ENCODE assay signal across 16 cellular contexts in the genomic region with DNA sequence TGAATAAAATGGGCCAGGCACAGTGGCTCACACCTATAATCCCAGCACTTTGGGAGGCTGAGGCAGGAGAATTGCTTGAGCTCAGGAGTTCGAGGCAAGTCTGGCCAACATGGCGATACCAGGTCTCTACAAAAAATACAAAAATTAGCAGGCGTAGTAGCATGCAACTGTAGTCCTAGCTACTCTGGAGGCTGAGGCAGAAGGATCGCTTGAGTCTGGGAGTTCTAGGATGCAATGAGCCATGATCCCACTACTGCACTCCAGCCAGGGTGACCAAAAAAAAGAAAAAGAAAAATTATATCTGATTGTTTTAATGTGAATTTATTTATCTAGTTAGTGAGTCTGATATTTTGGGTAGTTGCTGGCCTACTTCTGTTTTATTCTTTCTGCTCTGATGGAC. TPM values are rescaled to one million over a fixed set of nuclear protein-coding genes. Genes with fewer than 3 reads are reported as not detected.
A peak's percentile ranks its signal among the peaks of the same experiment; 100 is the strongest.
DNase-seq lines count a peak whose midpoint lies in the region; ATAC-seq, FAIRE-seq and TF ChIP-seq lines count a peak whose summit lies in the region.
"Had no signal": no experiment of that assay in that cellular context is flagged by ENCODE, and none has a peak within 500 bp of the region (broad histone marks: within the 10 kb centered on the region; RNA-seq: fewer than 3 reads in every experiment).

No MANE protein-coding gene starts in this region.

- intact Hi-C loops in Right ventricle myocardium superior (cut with DNase I), result loop anchor here (5.0 to 10.0 kb wide), 2 partner anchors 126 to 279 kb away; no protein-coding TSS in a partner anchor
- intact Hi-C loops in Panc1 (cut with micrococcal nuclease; ENCODE audit: unreplicated experiment), result loop anchor here (10.0 kb wide), 1 partner anchor 79 kb away; no protein-coding TSS in a partner anchor

- FAIRE-seq in keratinocyte (lab: Jason Lieb, UNC), result no peak

- CTCF ChIA-PET in Panc1 (lab: Charles Lee), result interaction anchor here (0.6 to 1.2 kb wide), 4 partner anchors 15 to 671 kb away, joined by 4 to 14 read pairs (median 5); no protein-coding TSS in a partner anchor

- H3K27ac ChIP-seq in right atrium auricular region (no peak overlapping the region), Panc1 (ENCODE audit: low read length) (peak overlapping the region; percentile 19; the same call in 1 of the 2 replicates), keratinocyte (ENCODE audit: control insufficient read depth, insufficient read depth, low read length) (no peak overlapping the region)
- H3K27ac ChIP-seq: Peyer's patch, prostate gland had no signal

- ATAC-seq in Right ventricle myocardium superior (ENCODE audit: poor library complexity), result peak; percentile 6
- ATAC-seq in Panc1, result peak; percentile 52
- no peak for ATAC-seq in activated naive CD8-positive, alpha-beta T cell treated with anti-CD3 and anti-CD28 coated beads, Interleukin-2, amount 50 U/mL, for 24 hours

- H3K27me3 ChIP-seq in right atrium auricular region (no peaks in the 10 kb centered on the region), Panc1 (ENCODE audit: control insufficient read depth, insufficient read depth, low read length) (no peaks in the 10 kb centered on the region), keratinocyte (ENCODE audit: control insufficient read depth, extremely low read depth, insufficient read depth, low read length) (no peaks in the 10 kb centered on the region)
- H3K27me3 ChIP-seq: gastroesophageal sphincter, Peyer's patch had no signal

- no peak for TF ChIP-seq CTCF in right atrium auricular region (IDR thresholded peaks at IDR 0.05)
- no peak for TF ChIP-seq CTCF in Panc1 (IDR thresholded peaks at IDR 0.05)
- no peak for TF ChIP-seq CTCF in keratinocyte (optimal IDR thresholded peaks at IDR 0.05 in 1 of 3, IDR thresholded peaks at IDR 0.05 in 1 of 3, conservative IDR thresholded peaks at IDR 0.05 in 1 of 3; ENCODE audit: extremely low read depth in 1 of 3, insufficient read depth in 2 of 3, low read length in 3 of 3)

- DNase-seq in Right ventricle myocardium superior, result no peak
- no peak for DNase-seq in right atrium auricular region (ENCODE audit: low spot score)
- DNase-seq in Panc1 (ENCODE audit: low read depth, low spot score), result no peak
- DNase-seq in keratinocyte (ENCODE audit: low read depth, low spot score), result no peak
- DNase-seq in activated naive CD8-positive, alpha-beta T cell treated with anti-CD3 and anti-CD28 coated beads, Interleukin-2, amount 50 U/mL, for 24 hours, result no peak
- DNase-seq in COLO668 (lab: John Stamatoyannopoulos, UW; ENCODE audit: unreplicated experiment), result no peak
- DNase-seq in activated CD4-positive, alpha-beta T cell treated with anti-CD3 and anti-CD28 coated beads for 4 hours, result no peak
- no peak for DNase-seq in DMS153 treated with DMSO at 0.1 percent for 48 hours (lab: John Stamatoyannopoulos, UW; ENCODE audit: unreplicated experiment)
- DNase-seq: activated gamma-delta T cell had no signal

- no peaks in the 10 kb centered on the region for H3K36me3 Mint-ChIP-seq in activated naive CD8-positive, alpha-beta T cell treated with anti-CD3 and anti-CD28 coated beads, Interleukin-2, amount 50 U/mL, for 24 hours (ENCODE audit: low read depth)
- H3K36me3 Mint-ChIP-seq: CD4-positive, alpha-beta memory T cell; naive thymus-derived CD8-positive, alpha-beta T cell had no signal

- H4K20me1 ChIP-seq in keratinocyte (ENCODE audit: control insufficient read depth, extremely low read depth, insufficient read depth, low read length), result peaks cover 3% of the 10 kb centered on the region

- H3K9ac ChIP-seq in keratinocyte (ENCODE audit: control insufficient read depth, extremely low read depth, insufficient read depth, low read length), result no peak overlapping the region

- no peaks in the 10 kb centered on the region for H3K9me3 Mint-ChIP-seq in activated naive CD8-positive, alpha-beta T cell treated with anti-CD3 and anti-CD28 coated beads, Interleukin-2, amount 50 U/mL, for 24 hours
- H3K9me3 Mint-ChIP-seq: CD4-positive, alpha-beta memory T cell; central memory CD8-positive, alpha-beta T cell; naive thymus-derived CD8-positive, alpha-beta T cell had no signal

- H3K4me1 Mint-ChIP-seq in activated naive CD8-positive, alpha-beta T cell treated with anti-CD3 and anti-CD28 coated beads, Interleukin-2, amount 50 U/mL, for 24 hours, result peaks cover 5% of the 10 kb centered on the region

- no TSS peak for BruUV-seq in Panc1 (replicated peaks; lab: Mats Ljungman, UMichigan)

- in situ Hi-C loops in Panc1 (cut with HindIII; ENCODE audit: low pct_unique_long_range_greater_than_20kb, low sequenced_read_pairs), result no loop called here

- H3K4me1 ChIP-seq in right atrium auricular region, result peaks cover 0 to 10% of the 10 kb centered on the region in 2 donors
- no peaks in the 10 kb centered on the region; the same call in 1 of the 2 replicates for H3K4me1 ChIP-seq in Panc1 (ENCODE audit: control insufficient read depth, insufficient read depth, low read length)
- peaks cover 5% of the 10 kb centered on the region for H3K4me1 ChIP-seq in keratinocyte (ENCODE audit: control insufficient read depth, extremely low read depth, insufficient read depth, low read length)
- H3K4me1 ChIP-seq: prostate gland had no signal

- H3K27me3 Mint-ChIP-seq in activated naive CD8-positive, alpha-beta T cell treated with anti-CD3 and anti-CD28 coated beads, Interleukin-2, amount 50 U/mL, for 24 hours, result peaks cover 2% of the 10 kb centered on the region
- H3K27me3 Mint-ChIP-seq: central memory CD8-positive, alpha-beta T cell had no signal

- H3K4me2 ChIP-seq in keratinocyte (ENCODE audit: control insufficient read depth, extremely low read depth, insufficient read depth, low read depth, low read length), result peak overlapping the region; percentile 89

- H3K36me3 ChIP-seq in right atrium auricular region (no peaks in the 10 kb centered on the region), Panc1 (ENCODE audit: control insufficient read depth, insufficient read depth, low read length) (no peaks in the 10 kb centered on the region), keratinocyte (ENCODE audit: control insufficient read depth in 2 of 2, extremely low read depth in 1 of 2, insufficient read depth in 2 of 2, low read length in 2 of 2) (no peaks in the 10 kb centered on the region)
- H3K36me3 ChIP-seq: gastroesophageal sphincter, Peyer's patch, prostate gland had no signal

- no peak overlapping the region for H3K27ac Mint-ChIP-seq in activated naive CD8-positive, alpha-beta T cell treated with anti-CD3 and anti-CD28 coated beads, Interleukin-2, amount 50 U/mL, for 24 hours

- dilution Hi-C loops in keratinocyte (cut with MboI; ENCODE audit: extremely low pct_ligation_motif_present, low sequenced_read_pairs), result no loop called here

- no peaks in the 10 kb centered on the region for H3K9me1 ChIP-seq in keratinocyte (ENCODE audit: control insufficient read depth, extremely low read depth, insufficient read depth, low read length)

- H3K4me3 Mint-ChIP-seq in activated naive CD8-positive, alpha-beta T cell treated with anti-CD3 and anti-CD28 coated beads, Interleukin-2, amount 50 U/mL, for 24 hours, result no peak overlapping the region
- H3K4me3 Mint-ChIP-seq: central memory CD8-positive, alpha-beta T cell had no signal

- POLR2A ChIA-PET in Panc1 (lab: Charles Lee), result no interaction called here

- no peak overlapping the region for H3K4me3 ChIP-seq in right atrium auricular region
- H3K4me3 ChIP-seq in Panc1 (ENCODE audit: low read depth in 2 of 2, low read length in 2 of 2), result no peak overlapping the region
- no peak overlapping the region for H3K4me3 ChIP-seq in keratinocyte (ENCODE audit: control insufficient read depth in 2 of 3, extremely low read depth in 1 of 3, insufficient read depth in 2 of 3, low read depth in 1 of 3, low read length in 3 of 3)
- H3K4me3 ChIP-seq: prostate gland had no signal

- no peaks in the 10 kb centered on the region for H3K79me2 ChIP-seq in keratinocyte (ENCODE audit: control insufficient read depth, insufficient read depth, low read length)

- no peak overlapping the region for H2AFZ ChIP-seq in keratinocyte (ENCODE audit: control insufficient read depth, low read length)

- H3K9me3 ChIP-seq in right atrium auricular region (no peaks in the 10 kb centered on the region), Panc1 (ENCODE audit: control insufficient read depth, insufficient read depth, low read depth, low read length) (no peaks in the 10 kb centered on the region), keratinocyte (ENCODE audit: control insufficient read depth, low read depth, low read length) (no peaks in the 10 kb centered on the region)
- H3K9me3 ChIP-seq: gastroesophageal sphincter, Peyer's patch, prostate gland had no signal

RNA-seq across cellular contexts. Expression of a gene that starts 7.0 kb away (rescaled TPM):
- total RNA-seq in Right ventricle myocardium superior, result 1.6 TPM
- 1 to 10 TPM in 1 of 2 donors, under 1 TPM in 1; 0.39 to 2.2 TPM for total RNA-seq in right atrium auricular region
- total RNA-seq in Panc1 (2021; ENCODE audit: unreplicated experiment), result 5.8 TPM
- polyA plus RNA-seq in Panc1 (2012; ENCODE audit: insufficient read length), result 7.1 TPM
- 0.08 to 0.42 TPM (median 0.14 TPM) in 3 replicates for polyA plus RNA-seq in keratinocyte
- 1.8 TPM for polyA plus RNA-seq in keratinocyte (2011; ENCODE audit: low read depth)
- 0.33 and 0.39 TPM in 2 replicates for polyA plus RNA-seq in keratinocyte (2011; cell fraction: cytosol; rRNA removed)
- polyA plus RNA-seq in keratinocyte (2011; cell fraction: nucleus; rRNA removed), result 0.23 and 0.47 TPM in 2 replicates
- 0.13 and 4.6 TPM in 2 replicates for polyA plus RNA-seq in keratinocyte (2012; ENCODE audit: low replicate concordance)
- 0.73 TPM in 1 of 3 replicates, not detected in the others for polyA minus RNA-seq in keratinocyte
- not detected for polyA minus RNA-seq in keratinocyte (2011; cell fraction: cytosol; rRNA and poly(A)+ RNA removed)
- 0.53 TPM in 1 of 2 replicates, not detected in the other for polyA minus RNA-seq in keratinocyte (2011; cell fraction: nucleus; rRNA and poly(A)+ RNA removed)
- total RNA-seq: CD4-positive, alpha-beta memory T cell; smooth muscle cell had no signal
- polyA plus RNA-seq: CD4-positive, alpha-beta memory T cell; naive thymus-derived CD8-positive, alpha-beta T cell had no signal

RNA-seq across cellular contexts. Expression of a gene that starts 32.4 kb away (rescaled TPM):
- total RNA-seq in Right ventricle myocardium superior (74.1 TPM), right atrium auricular region (10 to 100 TPM; 35.3 to 44.7 TPM), Panc1 (2021; ENCODE audit: unreplicated experiment) (55.7 TPM)
- polyA plus RNA-seq in Panc1 (2012; ENCODE audit: insufficient read length), result 61.5 TPM
- 13.3 to 22.3 TPM (median 21.8 TPM) in 3 replicates for polyA plus RNA-seq in keratinocyte
- 24.4 TPM for polyA plus RNA-seq in keratinocyte (2011; ENCODE audit: low read depth)
- 15.5 and 40.8 TPM in 2 replicates for polyA plus RNA-seq in keratinocyte (2011; cell fraction: cytosol; rRNA removed)
- 38.5 and 49.9 TPM in 2 replicates for polyA plus RNA-seq in keratinocyte (2011; cell fraction: nucleus; rRNA removed)
- 16.8 and 39.7 TPM in 2 replicates for polyA plus RNA-seq in keratinocyte (2012; ENCODE audit: low replicate concordance)
- 12.8 to 45.1 TPM (median 20.7 TPM) in 3 replicates for polyA minus RNA-seq in keratinocyte
- 52.2 TPM for polyA minus RNA-seq in keratinocyte (2011; cell fraction: cytosol; rRNA and poly(A)+ RNA removed)
- 20.7 and 31.0 TPM in 2 replicates for polyA minus RNA-seq in keratinocyte (2011; cell fraction: nucleus; rRNA and poly(A)+ RNA removed)
- polyA plus RNA-seq: CD4-positive, alpha-beta memory T cell had no signal
